In the genomic region with DNA sequence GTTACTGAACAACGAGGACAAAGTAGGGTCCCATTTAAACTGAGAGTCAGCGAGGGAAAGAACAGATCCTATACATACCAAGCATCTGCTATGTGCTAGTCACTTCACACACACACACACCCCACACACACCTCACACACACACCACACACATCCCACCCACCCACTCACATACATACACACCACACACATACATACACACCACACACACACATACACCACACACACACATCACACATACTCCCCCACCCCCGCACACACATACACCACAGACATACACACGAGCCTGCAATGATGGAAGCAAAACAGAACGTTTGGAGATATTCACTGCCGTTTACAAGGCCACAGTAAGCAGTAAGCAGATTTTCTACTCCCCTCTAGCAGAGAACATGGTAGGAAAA, we compare ENCODE assay signal across 10 cellular contexts. TPM values are rescaled to one million over a fixed set of nuclear protein-coding genes. Genes with fewer than 3 reads are reported as not detected.
DNase-seq lines count a peak whose midpoint lies in the region; ATAC-seq and FAIRE-seq lines count a peak whose summit lies in the region.
"Had no signal": no experiment of that assay in that cellular context is flagged by ENCODE, and none has a peak within 500 bp of the region (broad histone marks: within the 10 kb centered on the region; RNA-seq: fewer than 3 reads in every experiment).

No MANE protein-coding gene starts in this region.

- POLR2A ChIA-PET in activated CD4-positive, alpha-beta T cell treated with anti-CD3 and anti-CD28 coated beads, Interleukin-2, amount 10 ng/mL, durations not matched to agents 7 days and 5 days (lab: Charles Lee), result no interaction called here

- no peaks in the 10 kb centered on the region for H3K9me3 ChIP-seq in iPS-15b (ENCODE audit: control insufficient read depth, insufficient read depth, low read length)

- H3K4me1 ChIP-seq in iPS-15b (ENCODE audit: control insufficient read depth, insufficient read depth, low read length), result no peaks in the 10 kb centered on the region

- CTCF ChIA-PET in activated CD4-positive, alpha-beta T cell treated with anti-CD3 and anti-CD28 coated beads, Interleukin-2, amount 10 ng/mL, durations not matched to agents 7 days and 5 days (lab: Charles Lee), result no interaction called here

- no peak overlapping the region for H3K9ac ChIP-seq in iPS-15b (ENCODE audit: low read depth, low read length)

- peaks cover 2% of the 10 kb centered on the region for H3K36me3 Mint-ChIP-seq in activated CD4-positive, alpha-beta T cell treated with anti-CD3 and anti-CD28 coated beads, Interleukin-2, amount 10 ng/mL, durations not matched to agents 7 days and 5 days (ENCODE audit: low read depth)
- H3K36me3 Mint-ChIP-seq in activated T-helper 17 cell treated with anti-CD3 and anti-CD28 coated beads, Interleukin-2, amount 50 U/mL, for 72 hours (ENCODE audit: low read depth), result no peaks in the 10 kb centered on the region
- no peaks in the 10 kb centered on the region for H3K36me3 Mint-ChIP-seq in stimulated activated effector memory CD8-positive, alpha-beta T cell treated with anti-CD3 and anti-CD28 coated beads, Interleukin-12 subunit alpha, Interleukin-12 subunit beta, amount 100 ng/mL, for 72 hours

- peaks cover 43% of the 10 kb centered on the region for H3K27me3 Mint-ChIP-seq in activated CD4-positive, alpha-beta T cell treated with anti-CD3 and anti-CD28 coated beads, Interleukin-2, amount 10 ng/mL, durations not matched to agents 7 days and 5 days
- peaks cover 19% of the 10 kb centered on the region for H3K27me3 Mint-ChIP-seq in activated T-helper 17 cell treated with anti-CD3 and anti-CD28 coated beads, Interleukin-2, amount 50 U/mL, for 72 hours

- H3K4me1 Mint-ChIP-seq in activated CD4-positive, alpha-beta T cell treated with anti-CD3 and anti-CD28 coated beads, Interleukin-2, amount 10 ng/mL, durations not matched to agents 7 days and 5 days, result peaks cover 15% of the 10 kb centered on the region
- peaks cover 11% of the 10 kb centered on the region for H3K4me1 Mint-ChIP-seq in activated T-helper 17 cell treated with anti-CD3 and anti-CD28 coated beads, Interleukin-2, amount 50 U/mL, for 72 hours
- peaks cover 10% of the 10 kb centered on the region for H3K4me1 Mint-ChIP-seq in stimulated activated effector memory CD8-positive, alpha-beta T cell treated with anti-CD3 and anti-CD28 coated beads, Interleukin-12 subunit alpha, Interleukin-12 subunit beta, amount 100 ng/mL, for 72 hours

- no peak for ATAC-seq in activated T-helper 17 cell treated with anti-CD3 and anti-CD28 coated beads, Interleukin-2, amount 50 U/mL, for 72 hours (replicated peaks)
- ATAC-seq in stimulated activated effector memory CD8-positive, alpha-beta T cell treated with anti-CD3 and anti-CD28 coated beads, Interleukin-12 subunit alpha, Interleukin-12 subunit beta, amount 100 ng/mL, for 72 hours, result no peak

- no peak for DNase-seq in activated CD4-positive, alpha-beta T cell treated with anti-CD3 and anti-CD28 coated beads, Interleukin-2, amount 10 ng/mL, durations not matched to agents 7 days and 5 days
- no peak for DNase-seq in activated CD4-positive, alpha-beta T cell treated with anti-CD3 and anti-CD28 coated beads, Interleukin-2, amount 50 U/mL, for 4 hours
- DNase-seq in stimulated activated effector memory CD8-positive, alpha-beta T cell treated with anti-CD3 and anti-CD28 coated beads, Interleukin-12 subunit alpha, Interleukin-12 subunit beta, amount 100 ng/mL, for 72 hours (ENCODE audit: low spot score in 2 of 2), result no peak
- DNase-seq in NCI-H128 (lab: John Stamatoyannopoulos, UW; ENCODE audit: unreplicated experiment) (no peak), GDM1 (lab: John Stamatoyannopoulos, UW) (no peak), GM19239 (ENCODE audit: insufficient read length, low spot score) (no peak)
- DNase-seq: NCI-H446 treated with DMSO at 0.1 percent for 48 hours had no signal

- H3K27me3 ChIP-seq in iPS-15b (ENCODE audit: control insufficient read depth, insufficient read depth, low read length), result peaks cover 5% of the 10 kb centered on the region

- peaks cover 3% of the 10 kb centered on the region for H3K9me3 Mint-ChIP-seq in activated CD4-positive, alpha-beta T cell treated with anti-CD3 and anti-CD28 coated beads, Interleukin-2, amount 10 ng/mL, durations not matched to agents 7 days and 5 days
- H3K9me3 Mint-ChIP-seq in activated T-helper 17 cell treated with anti-CD3 and anti-CD28 coated beads, Interleukin-2, amount 50 U/mL, for 72 hours, result no peaks in the 10 kb centered on the region
- peaks cover 5% of the 10 kb centered on the region for H3K9me3 Mint-ChIP-seq in stimulated activated effector memory CD8-positive, alpha-beta T cell treated with anti-CD3 and anti-CD28 coated beads, Interleukin-12 subunit alpha, Interleukin-12 subunit beta, amount 100 ng/mL, for 72 hours

- H3K4me3 ChIP-seq in iPS-15b (ENCODE audit: low read depth, low read length), result peak overlapping the region; percentile 42

- no peak for FAIRE-seq in GM19239 (lab: Jason Lieb, UNC)
- FAIRE-seq: H54 had no signal

- H3K4me3 Mint-ChIP-seq in activated CD4-positive, alpha-beta T cell treated with anti-CD3 and anti-CD28 coated beads, Interleukin-2, amount 10 ng/mL, durations not matched to agents 7 days and 5 days, result peak overlapping the region; percentile 44
- H3K4me3 Mint-ChIP-seq in activated T-helper 17 cell treated with anti-CD3 and anti-CD28 coated beads, Interleukin-2, amount 50 U/mL, for 72 hours, result peak overlapping the region; percentile 66
- H3K4me3 Mint-ChIP-seq in stimulated activated effector memory CD8-positive, alpha-beta T cell treated with anti-CD3 and anti-CD28 coated beads, Interleukin-12 subunit alpha, Interleukin-12 subunit beta, amount 100 ng/mL, for 72 hours, result peak overlapping the region; percentile 63

- no peaks in the 10 kb centered on the region for H3K36me3 ChIP-seq in iPS-15b (ENCODE audit: control insufficient read depth, insufficient read depth, low read length)

- no peak overlapping the region for H3K27ac Mint-ChIP-seq in activated CD4-positive, alpha-beta T cell treated with anti-CD3 and anti-CD28 coated beads, Interleukin-2, amount 10 ng/mL, durations not matched to agents 7 days and 5 days
- H3K27ac Mint-ChIP-seq in activated T-helper 17 cell treated with anti-CD3 and anti-CD28 coated beads, Interleukin-2, amount 50 U/mL, for 72 hours, result no peak overlapping the region
- H3K27ac Mint-ChIP-seq in stimulated activated effector memory CD8-positive, alpha-beta T cell treated with anti-CD3 and anti-CD28 coated beads, Interleukin-12 subunit alpha, Interleukin-12 subunit beta, amount 100 ng/mL, for 72 hours, result no peak overlapping the region

RNA-seq across cellular contexts. Expression of a gene that starts 0.6 kb away (rescaled TPM):
- 1 to 10 TPM; 4.4 TPM for total RNA-seq in activated CD4-positive, alpha-beta T cell treated with anti-CD3 and anti-CD28 coated beads, Interleukin-2, amount 10 ng/mL, durations not matched to agents 7 days and 5 days
- 1 to 10 TPM; 1.1 to 1.7 TPM for total RNA-seq in activated T-helper 17 cell treated with anti-CD3 and anti-CD28 coated beads, Interleukin-2, amount 50 U/mL, for 72 hours
